10 cellular contexts compared by ENCODE assay signal in genomic region chr2:181374741-181375675, GRCh38.
A peak's percentile ranks its signal among the peaks of the same experiment; 100 is the strongest.
DNase-seq lines count a peak whose midpoint lies in the region; ATAC-seq and TF ChIP-seq lines count a peak whose summit lies in the region.
"Had no signal": no experiment of that assay in that cellular context is flagged by ENCODE, and none has a peak within 500 bp of the region (broad histone marks: within the 10 kb centered on the region; RNA-seq: fewer than 3 reads in every experiment).

No MANE protein-coding gene starts in this region.

- H3K27ac ChIP-seq in caudate nucleus (ENCODE audit: low read depth, low read length) = no peak overlapping the region
- no peak overlapping the region for H3K27ac ChIP-seq in gastroesophageal sphincter

- H3K4me1 ChIP-seq in gastroesophageal sphincter = peaks cover 2 to 25% (median 3%) of the 10 kb centered on the region in 3 donors

- TF ChIP-seq EP300 in gastroesophageal sphincter (IDR thresholded peaks at IDR 0.05) = no peak

- H3K27me3 ChIP-seq in gastroesophageal sphincter = no peaks in the 10 kb centered on the region

- H3K4me3 ChIP-seq in fibroblast of mammary gland (ENCODE audit: control insufficient read depth, low read depth, low read length) = no peak overlapping the region
- H3K4me3 ChIP-seq in gastroesophageal sphincter = no peak overlapping the region

- no peaks in the 10 kb centered on the region for H3K9me3 ChIP-seq in gastroesophageal sphincter

- TF ChIP-seq POLR2A in gastroesophageal sphincter (IDR thresholded peaks at IDR 0.05) = no peak

- DNase-seq in fibroblast of mammary gland (ENCODE audit: low read depth) (peak; percentile 52), NCI-H1436 (lab: John Stamatoyannopoulos, UW) (no peak), caudate nucleus (lab: John Stamatoyannopoulos, UW) (no peak)
- DNase-seq in effector CD8-positive, alpha-beta T cell (lab: John Stamatoyannopoulos, UW) = no peak
- DNase-seq: activated T-cell treated with anti-CD3 and anti-CD28 coated beads, Interleukin-2, amount 50 U/mL, for 1 hour had no signal

- WGBS in gastroesophageal sphincter (ENCODE audit: low coverage in 1 of 2), 2 donors = 58 to 73% methylated on average over 8 to 9 of the region's 9 CpGs

- TF ChIP-seq CTCF in fibroblast of mammary gland (conservative IDR thresholded peaks at IDR 0.05; ENCODE audit: control insufficient read depth, insufficient read depth, low read depth, low read length) (no peak), gastroesophageal sphincter (IDR thresholded peaks at IDR 0.05) (no peak)

- peak; percentile 79 for ATAC-seq in GM18502 (IDR thresholded peaks at IDR 0.05; ENCODE audit: poor library complexity, unreplicated experiment)
- ATAC-seq in GM21619 (IDR thresholded peaks at IDR 0.05; ENCODE audit: unreplicated experiment) = peak; percentile 66
- ATAC-seq in HG03457 (IDR thresholded peaks at IDR 0.05; ENCODE audit: unreplicated experiment) = peak; percentile 70
- no peak for ATAC-seq in gastroesophageal sphincter
- ATAC-seq: natural killer cell treated with Interleukin-12 subunit alpha and Interleukin-12 subunit beta and Interleukin-15 and Interleukin-18, amount 100 ng/mL, for 72 hours had no signal

- no peaks in the 10 kb centered on the region for H3K36me3 ChIP-seq in gastroesophageal sphincter
